ENCODE assay signal across 23 cellular contexts in the genomic region with DNA sequence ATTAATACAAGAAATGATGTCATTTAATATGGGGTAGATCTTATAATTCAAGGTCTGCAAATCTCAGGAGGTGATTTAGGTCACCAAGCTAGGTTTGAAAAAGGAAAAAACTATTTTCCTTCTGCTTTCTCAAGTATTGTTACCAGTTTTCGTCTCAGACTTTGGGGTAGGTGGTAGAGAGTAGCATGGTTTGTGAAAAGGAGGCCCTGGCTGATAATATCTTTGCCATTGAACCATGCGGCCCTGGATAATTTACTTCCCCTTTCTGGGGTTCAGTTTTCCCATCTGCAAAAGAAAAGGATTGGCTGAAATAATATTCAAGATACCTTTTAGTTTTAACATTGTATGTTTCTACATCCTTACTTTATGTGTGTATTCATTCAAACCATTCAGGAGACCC.
"Had no signal": no experiment of that assay in that cellular context is flagged by ENCODE, and none has a peak within 500 bp of the region (broad histone marks: within the 10 kb centered on the region; RNA-seq: fewer than 3 reads in every experiment).

No MANE protein-coding gene starts in this region.

- DNase-seq: activated CD4-positive, alpha-beta T cell treated with anti-CD3 and anti-CD28 coated beads for 4 hours; activated CD4-positive, alpha-beta T cell treated with anti-CD3 and anti-CD28 coated beads, Interleukin-2, amount 50 U/mL, for 4 hours; activated CD4-positive, CD25-positive, alpha-beta regulatory T cell; activated naive CD4-positive, alpha-beta T cell; activated T-cell treated with anti-CD3 and anti-CD28 coated beads for 4 hours; activated T-cell treated with anti-CD3 and anti-CD28 coated beads, Interleukin-2, amount 50 U/mL, for 72 hours; central memory CD4-positive, alpha-beta T cell; hippocampal formation; left cardiac atrium; left ventricle myocardium superior; mucosa of descending colon; ovary; right lobe of liver; stimulated activated CD4-positive, alpha-beta T cell treated with anti-CD3 and anti-CD28 coated beads, Interleukin-2, amount 100 ng/mL, for 48 hours; T-helper 9 cell; upper lobe of left lung had no signal

- H3K9me3 ChIP-seq: breast epithelium, gastroesophageal sphincter, mucosa of descending colon, neutrophil, ovary, right lobe of liver, upper lobe of left lung had no signal

- H3K4me3 Mint-ChIP-seq: activated T-cell treated with anti-CD3 and anti-CD28 coated beads, Interleukin-2, amount 50 U/mL, for 72 hours; nephron; stimulated activated naive CD8-positive, alpha-beta T cell treated with anti-CD3 and anti-CD28 coated beads, Interleukin-15, Interleukin-2, amounts not matched to agents 100 ng/mL and 50 ng/mL, for 24 hours had no signal

- H3K9me3 Mint-ChIP-seq: activated naive CD4-positive, alpha-beta T cell treated with anti-CD3 and anti-CD28 coated beads, Interleukin-2, amount 50 U/mL, for 72 hours; activated T-cell treated with anti-CD3 and anti-CD28 coated beads, Interleukin-2, amount 50 U/mL, for 72 hours; stimulated activated naive CD8-positive, alpha-beta T cell treated with anti-CD3 and anti-CD28 coated beads, Interleukin-15, Interleukin-2, amounts not matched to agents 100 ng/mL and 50 ng/mL, for 24 hours had no signal

- ATAC-seq: activated naive CD4-positive, alpha-beta T cell treated with anti-CD3 and anti-CD28 coated beads, Interleukin-2, amount 50 U/mL, for 72 hours; activated T-cell treated with anti-CD3 and anti-CD28 coated beads, Interleukin-2, amount 50 U/mL, for 72 hours; gastroesophageal sphincter; left cardiac atrium; left ventricle myocardium superior; mucosa of descending colon; right lobe of liver had no signal

- H3K27me3 Mint-ChIP-seq: progenitor cell of endocrine pancreas; stimulated activated naive CD8-positive, alpha-beta T cell treated with anti-CD3 and anti-CD28 coated beads, Interleukin-15, Interleukin-2, amounts not matched to agents 100 ng/mL and 50 ng/mL, for 24 hours had no signal

- H3K4me1 ChIP-seq: breast epithelium, right lobe of liver had no signal

- H3K27me3 ChIP-seq: breast epithelium, gastroesophageal sphincter, neutrophil, ovary, right lobe of liver, upper lobe of left lung had no signal

- H3K27ac ChIP-seq: breast epithelium, gastroesophageal sphincter, neutrophil, ovary, right lobe of liver, upper lobe of left lung had no signal

- H3K4me3 ChIP-seq: breast epithelium, gastroesophageal sphincter, mucosa of descending colon, ovary, right lobe of liver, upper lobe of left lung had no signal

- H3K36me3 ChIP-seq: breast epithelium, ovary, right lobe of liver had no signal

- H3K4me1 Mint-ChIP-seq: nephron had no signal

- H3K27ac Mint-ChIP-seq: activated naive CD4-positive, alpha-beta T cell treated with anti-CD3 and anti-CD28 coated beads, Interleukin-2, amount 50 U/mL, for 72 hours; activated T-cell treated with anti-CD3 and anti-CD28 coated beads, Interleukin-2, amount 50 U/mL, for 72 hours; progenitor cell of endocrine pancreas; stimulated activated naive CD8-positive, alpha-beta T cell treated with anti-CD3 and anti-CD28 coated beads, Interleukin-15, Interleukin-2, amounts not matched to agents 100 ng/mL and 50 ng/mL, for 24 hours had no signal
